In genomic region chr11:73729594-73730206, GRCh38 we compare ENCODE assay signal across 1 cellular context.
TF ChIP-seq lines count a peak whose summit lies in the region.

No MANE protein-coding gene starts in this region.

TF ChIP-seq in K562, 482 proteins besides CTCF, POLR2A, EP300 and RAD21:
- TF ChIP-seq THRAP3 (IDR thresholded peaks at IDR 0.05; ENCODE audit: borderline replicate concordance) (peak; percentile 19; the same call in 1 of the 2 replicates), ZBTB2 (IDR thresholded peaks at IDR 0.05) (no peak)
